ENCODE assay signal across 8 cellular contexts in the genomic region with DNA sequence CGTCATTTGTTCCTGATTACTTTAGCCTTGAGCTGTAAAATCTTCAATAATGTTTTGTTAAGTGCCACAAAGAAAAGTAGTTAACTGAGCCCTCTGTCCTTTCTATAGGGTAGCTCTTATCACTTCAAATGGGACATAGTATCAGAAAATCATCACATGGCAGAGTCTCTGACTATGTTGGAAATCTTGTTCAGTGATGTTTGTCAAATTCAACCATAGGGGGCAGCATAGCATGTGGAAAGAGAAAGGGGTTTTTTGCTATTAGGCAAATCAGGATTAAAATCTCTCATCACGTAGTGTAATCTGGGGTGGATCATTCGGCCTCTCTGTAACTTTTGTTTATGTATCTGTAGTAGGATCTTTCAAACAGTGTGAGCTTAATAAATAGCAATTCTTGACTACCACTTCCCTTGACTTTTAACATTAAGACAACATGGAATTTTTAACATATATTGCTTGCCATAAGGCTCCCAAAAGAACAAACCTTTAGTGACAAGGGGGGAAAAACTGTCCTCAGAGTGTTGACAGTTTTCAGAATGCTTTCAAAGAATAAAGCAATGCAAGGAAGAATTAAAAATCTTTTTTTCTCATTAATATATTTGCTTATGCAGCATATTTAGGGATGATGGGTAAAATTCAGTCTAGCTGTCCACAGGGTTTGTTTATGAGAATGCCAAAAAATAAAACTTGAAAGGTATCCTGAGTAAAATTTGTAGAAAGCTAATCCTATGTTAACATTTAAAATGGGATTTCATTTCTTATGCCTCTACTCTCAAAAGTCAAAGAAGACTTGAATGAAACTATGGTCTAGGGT.
DNase-seq lines count a peak whose midpoint lies in the region; ATAC-seq and TF ChIP-seq lines count a peak whose summit lies in the region.

No MANE protein-coding gene starts in this region.

- CTCF ChIA-PET in OCI-LY7 (lab: Charles Lee; ENCODE audit: unreplicated experiment): interaction anchor here (0.6 to 1.4 kb wide), 2 partner anchors 686 to 718 kb away, joined by 3 read pairs; no protein-coding TSS in a partner anchor

- peak; percentile 43 for TF ChIP-seq CTCF in GM20000 (IDR thresholded peaks at IDR 0.05; ENCODE audit: extremely low read depth, missing control alignments)
- TF ChIP-seq CTCF in OCI-LY7 (conservative IDR thresholded peaks at IDR 0.05; ENCODE audit: low read length): peak; percentile 87
- peak; percentile 88 for TF ChIP-seq CTCF in endodermal cell (conservative IDR thresholded peaks at IDR 0.05)
- peak; percentile 28 to 51 (median 39) for TF ChIP-seq CTCF in nephron (IDR thresholded peaks at IDR 0.05; ENCODE audit: unreplicated experiment in 3 of 3)

- intact Hi-C loops in OCI-LY7 (cut with micrococcal nuclease; ENCODE audit: unreplicated experiment): loop anchor here (5.0 kb wide), 1 partner anchor 329 kb away; no protein-coding TSS in a partner anchor

- no peak overlapping the region for H3K9ac ChIP-seq in endodermal cell (ENCODE audit: extremely low read depth, low read length, poor library complexity, severe bottlenecking)

- H3K36me3 Mint-ChIP-seq in endodermal cell (ENCODE audit: low read depth) (no peaks in the 10 kb centered on the region), nephron (ENCODE audit: low read depth) (peaks cover 4% of the 10 kb centered on the region)

- H3K9me3 Mint-ChIP-seq in endodermal cell (no peaks in the 10 kb centered on the region), nephron (no peaks in the 10 kb centered on the region)

- no peak for ATAC-seq in GM19463 (IDR thresholded peaks at IDR 0.05; ENCODE audit: unreplicated experiment)

- H3K9me2 ChIP-seq in OCI-LY7 (ENCODE audit: insufficient read depth, low read length): no peaks in the 10 kb centered on the region

- no TSS peak for BruUV-seq in OCI-LY7 (replicated peaks; lab: Mats Ljungman, UMichigan)

- H4K20me1 ChIP-seq in OCI-LY7 (ENCODE audit: insufficient read depth, low read length): peaks cover 12% of the 10 kb centered on the region; the same call in 1 of the 2 replicates

- H3K4me1 ChIP-seq in OCI-LY7 (ENCODE audit: insufficient read depth, low read length, poor library complexity, severe bottlenecking) (no peaks in the 10 kb centered on the region), endodermal cell (ENCODE audit: control insufficient read depth, insufficient read depth, low read length) (no peaks in the 10 kb centered on the region)

- H3K4me2 ChIP-seq in OCI-LY7 (ENCODE audit: low read length): no peak overlapping the region

- H3K27ac Mint-ChIP-seq in endodermal cell: no peak overlapping the region
- H3K27ac Mint-ChIP-seq in nephron: no peak overlapping the region

- DNase-seq in NCI-H1417 (lab: John Stamatoyannopoulos, UW) (peak; percentile 5 to 64 (median 16)), NCI-H1417 treated with DMSO at 0.1 percent for 48 hours (lab: John Stamatoyannopoulos, UW) (no peak), GM20000 (ENCODE audit: low spot score) (peak; percentile 20), OCI-LY7 (ENCODE audit: low spot score) (peak; percentile 44), endodermal cell (no peak), mesenteric fat pad (ENCODE audit: low spot score) (no peak)

- H3K4me3 Mint-ChIP-seq in endodermal cell (no peak overlapping the region), nephron (no peak overlapping the region)

- 78 to 100% methylated on average over 1 to 3 of the region's 3 CpGs for WGBS in endodermal cell (ENCODE audit: insufficient coverage in 1 of 2, insufficient read length in 1 of 2), 2 experiments

- H3K79me2 ChIP-seq in OCI-LY7 (ENCODE audit: insufficient read depth, low read depth, low read length): peaks cover 28% of the 10 kb centered on the region; the same call in 1 of the 2 replicates

- H3K4me3 ChIP-seq in OCI-LY7 (ENCODE audit: low read depth, low read length, poor library complexity, severe bottlenecking): no peak overlapping the region
- H3K4me3 ChIP-seq in endodermal cell (ENCODE audit: low read length): no peak overlapping the region

- H3K9me3 ChIP-seq in OCI-LY7 (ENCODE audit: low read length) (no peaks in the 10 kb centered on the region), endodermal cell (ENCODE audit: control insufficient read depth, low read length) (no peaks in the 10 kb centered on the region)

- H3K27me3 Mint-ChIP-seq in endodermal cell (ENCODE audit: insufficient read depth): no peaks in the 10 kb centered on the region
- no peaks in the 10 kb centered on the region for H3K27me3 Mint-ChIP-seq in nephron (ENCODE audit: low read depth)

- H3K36me3 ChIP-seq in OCI-LY7 (ENCODE audit: insufficient read depth, low read length): peaks cover 28% of the 10 kb centered on the region; the same call in 1 of the 2 replicates
- H3K36me3 ChIP-seq in endodermal cell (ENCODE audit: control insufficient read depth, insufficient read depth, low read length): no peaks in the 10 kb centered on the region

- H3K4me1 Mint-ChIP-seq in endodermal cell (peaks cover 4% of the 10 kb centered on the region), nephron (no peaks in the 10 kb centered on the region)

- POLR2A ChIA-PET in OCI-LY7 (lab: Charles Lee): interaction anchor here (0.7 to 2.3 kb wide), 7 partner anchors 9 to 234 kb away, joined by 3 to 11 read pairs (median 4); no protein-coding TSS in a partner anchor

- no peaks in the 10 kb centered on the region for H3K27me3 ChIP-seq in endodermal cell (ENCODE audit: control insufficient read depth, insufficient read depth, low read length, poor library complexity, severe bottlenecking)

- H3K27ac ChIP-seq in OCI-LY7 (ENCODE audit: low read depth, low read length, poor library complexity, severe bottlenecking): no peak overlapping the region
- no peak overlapping the region for H3K27ac ChIP-seq in endodermal cell (ENCODE audit: low read depth, low read length)

- H2AFZ ChIP-seq in OCI-LY7 (ENCODE audit: low read length): no peak overlapping the region

Comparison
In these comparisons a context has a peak if more than half of its experiments do, and no peak if none do; other contexts are left out.
1. DNase-seq: peak in NCI-H1417 (3 of 3), GM20000 (single experiment) and OCI-LY7 (single experiment); none in NCI-H1417 treated with DMSO at 0.1 percent for 48 hours (single experiment), endodermal cell (single experiment) and mesenteric fat pad (single experiment).
2. Peak in every context shown above with its lines, with median percentiles within 50 percentile points of each other: CTCF ChIP-seq.